20 cellular contexts compared by ENCODE assay signal in genomic region chr1:5427026-5427613, GRCh38.
A peak's percentile ranks its signal among the peaks of the same experiment; 100 is the strongest.
DNase-seq lines count a peak whose midpoint lies in the region; ATAC-seq, FAIRE-seq and TF ChIP-seq lines count a peak whose summit lies in the region.
"Had no signal": no experiment of that assay in that cellular context is flagged by ENCODE, and none has a peak within 500 bp of the region (broad histone marks: within the 10 kb centered on the region; RNA-seq: fewer than 3 reads in every experiment).

No MANE protein-coding gene starts in this region.

- H3K4ac ChIP-seq in mesendoderm (ENCODE audit: low read depth, low read length): no peak overlapping the region

- H4K5ac ChIP-seq in mesendoderm (ENCODE audit: low read length): no peak overlapping the region

- DNase-seq in HepG2 (ENCODE audit: low spot score) (no peak), right lobe of liver (no peak), K562 (ENCODE audit: extremely low read depth in 1 of 4, low spot score in 3 of 4) (peak in 3 of 4 experiments; percentile 18 to 23 (median 20)), mesendoderm (peak; percentile 62), tibial artery (no peak), D341Med (ENCODE audit: low spot score) (no peak)
- DNase-seq: AML-193; C1 segment of cervical spinal cord; CD8-positive, alpha-beta T cell; DMS53; GF-D8; KBM-7; NCI-H1092; NCI-H1436; NCI-H187 treated with DMSO at 0.1 percent for 48 hours; NK-92 treated with Interleukin-12 subunit alpha and Interleukin-12 subunit beta, amount 100 ng/mL, for 24 hours had no signal

- no peak overlapping the region for H3K4me3 ChIP-seq in HepG2 (replicated peaks in 1 of 3; ENCODE audit: insufficient read depth in 1 of 3, low read depth in 2 of 3, low read length in 3 of 3)
- H3K4me3 ChIP-seq in right lobe of liver: no peak overlapping the region
- no peak overlapping the region for H3K4me3 ChIP-seq in K562
- no peak overlapping the region for H3K4me3 ChIP-seq in mesendoderm (ENCODE audit: low read length)
- no peak overlapping the region for H3K4me3 ChIP-seq in tibial artery

- no peaks in the 10 kb centered on the region for H3K79me1 ChIP-seq in mesendoderm (ENCODE audit: low read length)

- WGBS in HepG2 (ENCODE audit: low lambda C conversion rate): 10% methylated on average over 5 of the region's 9 CpGs
- WGBS in right lobe of liver (ENCODE audit: insufficient coverage, low coverage, low lambda C conversion rate, missing lambda C conversion rate): 55% methylated on average over 5 of the region's 9 CpGs
- WGBS in K562 (ENCODE audit: insufficient coverage, low coverage, missing lambda C conversion rate): 1% methylated on average over 9 of the region's 9 CpGs
- WGBS in mesendoderm (ENCODE audit: extremely low coverage, insufficient coverage, low lambda C conversion rate): no CpG with 5 or more reads among the region's 9 CpGs

- FAIRE-seq in HepG2 (lab: Jason Lieb, UNC) (no peak), K562 (lab: Jason Lieb, UNC) (peak; percentile 19)
- FAIRE-seq: D721Med had no signal

- H3K23ac ChIP-seq in mesendoderm (ENCODE audit: low read length): no peak overlapping the region

- in situ Hi-C loops in HepG2 (cut with HindIII; ENCODE audit: extremely low pct_ligation_motif_present, low pct_unique_long_range_greater_than_20kb) (no loop called here), K562 (cut with MboI) (no loop called here)

- ATAC-seq in HepG2: peak; percentile 44; the same call in 2 of the 3 replicates
- no peak for ATAC-seq in right lobe of liver
- peak; percentile 65 for ATAC-seq in K562
- no peak for ATAC-seq in HG03439 (IDR thresholded peaks at IDR 0.05; ENCODE audit: unreplicated experiment)
- ATAC-seq: CD8-positive, alpha-beta T cell; HCT116; Panc1 had no signal

- TF ChIP-seq EP300 in HepG2 (IDR thresholded peaks at IDR 0.05; ENCODE audit: low read depth in 2 of 2, low read length in 2 of 2): no peak
- no peak for TF ChIP-seq EP300 in HepG2 (CRISPR knock-in tag; IDR thresholded peaks at IDR 0.05; ENCODE audit: borderline replicate concordance)
- TF ChIP-seq EP300 in K562 (IDR thresholded peaks at IDR 0.05; ENCODE audit: low read length): no peak

- no peak overlapping the region for H2AFZ ChIP-seq in HepG2 (ENCODE audit: low read length)
- no peak overlapping the region for H2AFZ ChIP-seq in K562 (ENCODE audit: low read depth, low read length)

- H3K27ac ChIP-seq in HepG2 (ENCODE audit: extremely low read length, insufficient read depth, low read length) (no peak overlapping the region), right lobe of liver (no peak overlapping the region), K562 (ENCODE audit: extremely low read depth, low read depth, low read length) (no peak overlapping the region), mesendoderm (ENCODE audit: low read depth, low read length) (no peak overlapping the region), tibial artery (no peak overlapping the region)

- no peaks in the 10 kb centered on the region for H3K9me3 ChIP-seq in HepG2 (ENCODE audit: low read length)
- no peaks in the 10 kb centered on the region for H3K9me3 ChIP-seq in right lobe of liver
- H3K9me3 ChIP-seq in K562 (replicated peaks; ENCODE audit: control insufficient read depth, insufficient read depth, low read depth, low read length): no peaks in the 10 kb centered on the region
- no peaks in the 10 kb centered on the region for H3K9me3 ChIP-seq in tibial artery

- no peak overlapping the region for H2BK120ac ChIP-seq in mesendoderm (ENCODE audit: low read depth, low read length)

- H3K79me2 ChIP-seq in HepG2 (ENCODE audit: insufficient read depth, low read length) (no peaks in the 10 kb centered on the region), K562 (ENCODE audit: control insufficient read depth, insufficient read depth, low read length) (no peaks in the 10 kb centered on the region), mesendoderm (ENCODE audit: control insufficient read depth, insufficient read depth, low read length) (no peaks in the 10 kb centered on the region)

- BruUV-seq in HepG2 (replicated peaks; lab: Mats Ljungman, UMichigan) (no TSS peak), K562 (replicated peaks; lab: Mats Ljungman, UMichigan) (no TSS peak)

- no peak for TF ChIP-seq RAD21 in HepG2 (CRISPR knock-in tag; IDR thresholded peaks at IDR 0.05)
- no peak for TF ChIP-seq RAD21 in K562 (CRISPR knock-in tag; conservative IDR thresholded peaks at IDR 0.05 in 1 of 2, IDR thresholded peaks at IDR 0.05 in 1 of 2)

- no peak overlapping the region for H3K56ac ChIP-seq in mesendoderm (ENCODE audit: low read length)

- no peak overlapping the region for H2AK5ac ChIP-seq in mesendoderm (ENCODE audit: low read length)

- no peaks in the 10 kb centered on the region for H3K9me1 ChIP-seq in K562 (ENCODE audit: control insufficient read depth, insufficient read depth, low read length)

- no peak for TF ChIP-seq CTCF in HepG2 (CRISPR knock-in tag; IDR thresholded peaks at IDR 0.05)
- TF ChIP-seq CTCF in right lobe of liver (IDR thresholded peaks at IDR 0.05): no peak
- 0 out of 6 replicates have a peak, but pooled peaks of 1 of the 3 experiments have one; percentile 11 for TF ChIP-seq CTCF in K562 (IDR thresholded peaks at IDR 0.05 in 2 of 3, conservative IDR thresholded peaks at IDR 0.05 in 1 of 3; ENCODE audit: insufficient read depth in 2 of 3, low read depth in 1 of 3, low read length in 3 of 3)
- no peak for TF ChIP-seq CTCF in tibial artery (IDR thresholded peaks at IDR 0.05)

- H3K18ac ChIP-seq in mesendoderm (ENCODE audit: low read length): no peak overlapping the region

- H3K4me1 ChIP-seq in HepG2 (ENCODE audit: insufficient read depth, low read length) (peaks cover 10% of the 10 kb centered on the region), right lobe of liver (peaks cover 0 to 8% (median 0%) of the 10 kb centered on the region in 4 donors), K562 (replicated peaks in 1 of 2; ENCODE audit: control insufficient read depth in 2 of 2, insufficient read depth in 2 of 2, low read length in 2 of 2) (no peaks in the 10 kb centered on the region), mesendoderm (ENCODE audit: control insufficient read depth, low read depth, low read length) (peaks cover 11% of the 10 kb centered on the region), tibial artery (no peaks in the 10 kb centered on the region)

- no peak overlapping the region for H4K8ac ChIP-seq in mesendoderm (ENCODE audit: low read depth, low read length)

- H2BK15ac ChIP-seq in mesendoderm (replicated peaks; ENCODE audit: low read depth): no peak overlapping the region

- intact Hi-C loops in HepG2 (cut with micrococcal nuclease; ENCODE audit: unreplicated experiment): no loop called here
- intact Hi-C loops in right lobe of liver (cut with DNase I): no loop called here
- intact Hi-C loops in K562 (cut with micrococcal nuclease): no loop called here
- intact Hi-C loops in tibial artery (cut with DNase I; ENCODE audit: low total_unique reads): no loop called here

- H4K20me1 ChIP-seq in HepG2 (ENCODE audit: insufficient read depth, low read length) (no peaks in the 10 kb centered on the region), K562 (replicated peaks; ENCODE audit: control insufficient read depth, insufficient read depth, low read length) (no peaks in the 10 kb centered on the region)

- H3K27me3 ChIP-seq in HepG2 (ENCODE audit: control insufficient read depth in 1 of 2, insufficient read depth in 2 of 2, low read length in 2 of 2) (peaks cover 8 to 92% of the 10 kb centered on the region in 2 experiments; a peak in 4 of 5 replicates), right lobe of liver (no peaks in the 10 kb centered on the region), K562 (ENCODE audit: control insufficient read depth in 2 of 2, insufficient read depth in 2 of 2, low read length in 2 of 2) (peaks cover 12 to 55% of the 10 kb centered on the region in 2 experiments), mesendoderm (ENCODE audit: insufficient read depth, low read length, poor library complexity) (no peaks in the 10 kb centered on the region), tibial artery (peaks cover 0 to 70% of the 10 kb centered on the region in 2 donors)

- H3K9ac ChIP-seq in HepG2 (ENCODE audit: insufficient read depth, low read depth, low read length) (no peak overlapping the region), K562 (ENCODE audit: insufficient read depth in 1 of 2, low read depth in 2 of 2, low read length in 2 of 2) (no peak overlapping the region), mesendoderm (ENCODE audit: low read length) (no peak overlapping the region)

- TF ChIP-seq POLR2A in HepG2 (IDR thresholded peaks at IDR 0.05; ENCODE audit: insufficient read depth in 1 of 2, low read depth in 2 of 2, low read length in 2 of 2): no peak
- no peak for TF ChIP-seq POLR2A in right lobe of liver (IDR thresholded peaks at IDR 0.05)
- no peak for TF ChIP-seq POLR2A in K562 (conservative IDR thresholded peaks at IDR 0.05)

- H3K4me2 ChIP-seq in HepG2 (ENCODE audit: low read depth, low read length) (no peak overlapping the region), K562 (ENCODE audit: insufficient read depth, low read length) (no peak overlapping the region), mesendoderm (ENCODE audit: low read length) (no peak overlapping the region)

- no peak overlapping the region for H2BK5ac ChIP-seq in mesendoderm (ENCODE audit: low read length)

- no peaks in the 10 kb centered on the region for H3K36me3 ChIP-seq in HepG2 (replicated peaks in 1 of 2; ENCODE audit: control insufficient read depth in 1 of 2, insufficient read depth in 2 of 2, low read length in 2 of 2)
- H3K36me3 ChIP-seq in right lobe of liver: no peaks in the 10 kb centered on the region
- no peaks in the 10 kb centered on the region for H3K36me3 ChIP-seq in K562 (ENCODE audit: control insufficient read depth, insufficient read depth, low read length)
- H3K36me3 ChIP-seq in mesendoderm (ENCODE audit: control insufficient read depth, insufficient read depth, low read length): no peaks in the 10 kb centered on the region
- no peaks in the 10 kb centered on the region for H3K36me3 ChIP-seq in tibial artery

- POLR2A ChIA-PET in HepG2 (lab: Yijun Ruan, JAX): no interaction called here
- POLR2A ChIA-PET in K562 (lab: Yijun Ruan, JAX): interaction anchor here (0.6 to 1.0 kb wide), 3 partner anchors 23 to 401 kb away, joined by 3 to 4 read pairs (median 3); no protein-coding TSS in a partner anchor

- CTCF ChIA-PET in HepG2 (lab: Yijun Ruan, JAX; ENCODE audit: low intra/inter-chr PET ratio, low total read pairs) (no interaction called here), K562 (lab: Yijun Ruan, JAX; ENCODE audit: low intra/inter-chr PET ratio) (no interaction called here)

TF ChIP-seq in HepG2, 621 proteins besides CTCF, POLR2A, EP300 and RAD21 (continues in another document):
- TF ChIP-seq TSC22D2 (CRISPR knock-in tag; IDR thresholded peaks at IDR 0.05; ENCODE audit: borderline replicate concordance) (no peak), SUZ12 (IDR thresholded peaks at IDR 0.05; ENCODE audit: low read depth, low read length) (no peak), CBX2 (IDR thresholded peaks at IDR 0.05; ENCODE audit: low read depth, low read length) (no peak), CBX2 (CRISPR knock-in tag; IDR thresholded peaks at IDR 0.05; ENCODE audit: low read depth) (no peak)

TF ChIP-seq in K562, 482 proteins besides CTCF, POLR2A, EP300 and RAD21:
- TF ChIP-seq MBD2 (IDR thresholded peaks at IDR 0.05; ENCODE audit: borderline replicate concordance, low read depth) (no peak), SRF (CRISPR knock-in tag; IDR thresholded peaks at IDR 0.05) (no peak)

Comparison
In these comparisons a context has a peak if more than half of its experiments do, and no peak if none do; other contexts are left out.
1. ATAC-seq: peak in HepG2 (single experiment) and K562 (single experiment); none in right lobe of liver (0 of 4) and HG03439 (single experiment).
2. DNase-seq: peak in K562 (3 of 4) and mesendoderm (single experiment); none in HepG2 (single experiment), right lobe of liver (0 of 3), tibial artery (0 of 2) and D341Med (single experiment).